Comparison of ENCODE assay signal across 8 cellular contexts in the genomic region with DNA sequence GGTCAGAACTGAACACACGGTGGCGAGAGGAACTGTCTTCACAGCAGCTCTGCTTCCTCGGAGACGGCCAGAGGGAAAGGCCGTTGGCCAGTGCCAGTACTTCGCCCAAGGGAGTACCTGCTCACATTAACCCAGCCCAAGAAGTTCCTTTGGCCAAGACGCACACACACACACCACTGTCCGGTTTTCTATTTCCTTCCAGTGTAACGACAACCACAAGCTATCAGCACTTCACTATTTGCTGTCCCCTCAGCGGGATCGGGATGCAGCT. TPM values are rescaled to one million over a fixed set of nuclear protein-coding genes. Genes with fewer than 3 reads are reported as not detected.
DNase-seq lines count a peak whose midpoint lies in the region; ATAC-seq and TF ChIP-seq lines count a peak whose summit lies in the region.

No MANE protein-coding gene starts in this region.

- ATAC-seq in HG02938 (IDR thresholded peaks at IDR 0.05; ENCODE audit: unreplicated experiment) (peak; percentile 5), left lung (peak; percentile 29)

- peak; percentile 65 for DNase-seq in SIG-M5 treated with dmso at 0.1 percent for 504 hours (lab: John Stamatoyannopoulos, UW; ENCODE audit: unreplicated experiment)
- no peak for DNase-seq in SIG-M5 (lab: John Stamatoyannopoulos, UW)
- DNase-seq in RKO (ENCODE audit: low spot score), result peak; percentile 77
- peak; percentile 60 for DNase-seq in cerebellar cortex (ENCODE audit: low spot score)
- peak in 1 of 2 donors; percentile 63 for DNase-seq in left lung
- DNase-seq in stromal cell of bone marrow (ENCODE audit: low read depth), result peak; percentile 31
- DNase-seq in NCI-H446 treated with DMSO at 0.1 percent for 48 hours (lab: John Stamatoyannopoulos, UW), result no peak

- intact Hi-C loops in left lung (cut with DNase I), result no loop called here

- H3K4me1 ChIP-seq in left lung, result peaks cover 15 to 44% of the 10 kb centered on the region in 2 donors

- H3K4me3 ChIP-seq in left lung, result peak overlapping the region; percentile 68 to 90

- TF ChIP-seq CTCF in left lung (IDR thresholded peaks at IDR 0.05), result no peak

- peak overlapping the region; percentile 98 to 100 for H3K27ac ChIP-seq in left lung

- no peaks in the 10 kb centered on the region for H3K27me3 ChIP-seq in left lung

- H3K36me3 ChIP-seq in left lung, result peaks cover 0 to 3% of the 10 kb centered on the region in 2 donors

- no peaks in the 10 kb centered on the region for H3K9me3 ChIP-seq in left lung

RNA-seq across cellular contexts. Expression of gene GGNBP2, which starts 0.7 kb away (rescaled TPM):
- total RNA-seq in left lung, result 10 to 100 TPM; 64.7 to 75.3 TPM

RNA-seq across cellular contexts. Expression of gene PIGW, which starts 9.2 kb away (rescaled TPM):
- 10 to 100 TPM in 1 of 2 donors, 1 to 10 TPM in 1; 6.8 to 20.1 TPM for total RNA-seq in left lung

RNA-seq across cellular contexts. Expression of gene MYO19, which starts 9.3 kb away (rescaled TPM):
- 10 to 100 TPM; 51.0 to 80.8 TPM for total RNA-seq in left lung

RNA-seq across cellular contexts. Expression of gene DHRS11, which starts 47.7 kb away (rescaled TPM):
- 10 to 100 TPM in 1 of 2 donors, 1 to 10 TPM in 1; 9.3 to 12.7 TPM for total RNA-seq in left lung

RNA-seq across cellular contexts. Expression of gene MRM1, which starts 57.4 kb away (rescaled TPM):
- 1 to 10 TPM; 5.2 to 6.4 TPM for total RNA-seq in left lung

Comparison
In these comparisons a context has a peak if more than half of its experiments do, and no peak if none do; other contexts are left out.
1. DNase-seq: peak in SIG-M5 treated with dmso at 0.1 percent for 504 hours (single experiment), RKO (single experiment), cerebellar cortex (single experiment) and stromal cell of bone marrow (single experiment); none in SIG-M5 (single experiment) and NCI-H446 treated with DMSO at 0.1 percent for 48 hours (single experiment).